Comparison of ENCODE assay signal across 22 cellular contexts in genomic region chr4:7049295-7049694, GRCh38. TPM values are rescaled to one million over a fixed set of nuclear protein-coding genes. Genes with fewer than 3 reads are reported as not detected.
DNase-seq lines count a peak whose midpoint lies in the region; ATAC-seq and TF ChIP-seq lines count a peak whose summit lies in the region.
"Had no signal": no experiment of that assay in that cellular context is flagged by ENCODE, and none has a peak within 500 bp of the region (broad histone marks: within the 10 kb centered on the region; RNA-seq: fewer than 3 reads in every experiment).

No MANE protein-coding gene starts in this region.

- no peaks in the 10 kb centered on the region for H3K9me3 ChIP-seq in BLaER1 treated with 17β-estradiol and CSF1 and Interleukin-3, amounts not matched to agents 10 nM and 100 nM (replicated peaks in 1 of 11)
- H3K9me3 ChIP-seq in osteoblast (ENCODE audit: low read depth, low read length), result no peaks in the 10 kb centered on the region
- H3K9me3 ChIP-seq: HAP-1 had no signal

- H3K27ac ChIP-seq in BLaER1 treated with 17β-estradiol and CSF1 and Interleukin-3, amounts not matched to agents 10 nM and 100 nM, result no peak overlapping the region
- H3K27ac ChIP-seq in VCaP, result peak overlapping the region; percentile 81
- no peak overlapping the region for H3K27ac ChIP-seq in osteoblast (ENCODE audit: low read depth, low read length)
- H3K27ac ChIP-seq: KMS-11 had no signal

- H3K27ac Mint-ChIP-seq in activated T-cell treated with anti-CD3 and anti-CD28 coated beads, Interleukin-2, amount 50 U/mL, for 24 hours, result peak overlapping the region; percentile 45
- H3K27ac Mint-ChIP-seq: HFFc6 had no signal

- H3K9me3 Mint-ChIP-seq in activated T-cell treated with anti-CD3 and anti-CD28 coated beads, Interleukin-2, amount 50 U/mL, for 24 hours, result no peaks in the 10 kb centered on the region
- H3K9me3 Mint-ChIP-seq: HFFc6 had no signal

- peak overlapping the region in 8 of 11 experiments; percentile 14 to 91 (median 34); a peak in 10 of 22 replicates for H3K4me2 ChIP-seq in BLaER1 treated with 17β-estradiol and CSF1 and Interleukin-3, amounts not matched to agents 10 nM and 100 nM
- no peak overlapping the region for H3K4me2 ChIP-seq in osteoblast (ENCODE audit: insufficient read depth, low read length)
- H3K4me2 ChIP-seq: KMS-11 had no signal

- H3K36me3 Mint-ChIP-seq in activated T-cell treated with anti-CD3 and anti-CD28 coated beads, Interleukin-2, amount 50 U/mL, for 24 hours (ENCODE audit: low read depth), result peaks cover 48% of the 10 kb centered on the region

- no peak overlapping the region for H2AFZ ChIP-seq in osteoblast (ENCODE audit: low read length)

- H3K4me1 Mint-ChIP-seq in activated T-cell treated with anti-CD3 and anti-CD28 coated beads, Interleukin-2, amount 50 U/mL, for 24 hours (ENCODE audit: low read depth), result peaks cover 74% of the 10 kb centered on the region

- H3K4me3 Mint-ChIP-seq in activated T-cell treated with anti-CD3 and anti-CD28 coated beads, Interleukin-2, amount 50 U/mL, for 24 hours, result no peak overlapping the region
- H3K4me3 Mint-ChIP-seq: HFFc6 had no signal

- no peak for DNase-seq in activated T-cell treated with anti-CD3 and anti-CD28 coated beads, Interleukin-2, amount 50 U/mL, for 24 hours
- DNase-seq in activated T-cell treated with anti-CD3 and anti-CD28 coated beads, Interleukin-2, amount 50 U/mL, for 48 hours, result no peak
- DNase-seq in osteoblast (ENCODE audit: insufficient read length, low spot score, missing footprints) (peak; percentile 73), NCI-H2171 (lab: John Stamatoyannopoulos, UW) (no peak)
- DNase-seq: CD4-positive, alpha-beta memory T cell; COR-L47; GOT3; HFFc6; IMR-90; NCI-H1048; NCI-H1417; NCI-H1694; NCI-H2029 treated with DMSO at 0.1 percent for 48 hours; NCI-H2227 treated with DMSO at 0.1 percent for 48 hours; NCI-H526 treated with DMSO at 0.1 percent for 48 hours; RPMI8226; SHP77 had no signal

- H3K27me3 Mint-ChIP-seq in activated T-cell treated with anti-CD3 and anti-CD28 coated beads, Interleukin-2, amount 50 U/mL, for 24 hours, result no peaks in the 10 kb centered on the region
- H3K27me3 Mint-ChIP-seq: CD4-positive, alpha-beta memory T cell had no signal

- H3K36me3 ChIP-seq in BLaER1 treated with 17β-estradiol and CSF1 and Interleukin-3, amounts not matched to agents 10 nM and 100 nM, result peaks cover 7 to 43% (median 28%) of the 10 kb centered on the region in 11 experiments
- peaks cover 3% of the 10 kb centered on the region for H3K36me3 ChIP-seq in osteoblast (ENCODE audit: insufficient read depth, low read length)

- peaks cover 63 to 100% (median 96%) of the 10 kb centered on the region in 10 experiments for H3K4me1 ChIP-seq in BLaER1 treated with 17β-estradiol and CSF1 and Interleukin-3, amounts not matched to agents 10 nM and 100 nM
- peaks cover 14% of the 10 kb centered on the region for H3K4me1 ChIP-seq in osteoblast (ENCODE audit: insufficient read depth, low read length)
- H3K4me1 ChIP-seq: HAP-1 had no signal

- H4K20me1 ChIP-seq in BLaER1 treated with 17β-estradiol and CSF1 and Interleukin-3, amounts not matched to agents 10 nM and 100 nM, result peaks cover 96 to 100% (median 100%) of the 10 kb centered on the region in 11 experiments
- peaks cover 69% of the 10 kb centered on the region for H4K20me1 ChIP-seq in osteoblast (ENCODE audit: insufficient read depth, low read length)

- no peak overlapping the region for H3K4me3 ChIP-seq in BLaER1 treated with 17β-estradiol and CSF1 and Interleukin-3, amounts not matched to agents 10 nM and 100 nM
- H3K4me3 ChIP-seq in osteoblast (ENCODE audit: insufficient read depth, low read length), result no peak overlapping the region
- H3K4me3 ChIP-seq: HAP-1 had no signal

- H3K79me2 ChIP-seq in osteoblast (ENCODE audit: insufficient read depth, low read length), result peaks cover 95% of the 10 kb centered on the region

- H3K27me3 ChIP-seq in BLaER1 treated with 17β-estradiol and CSF1 and Interleukin-3, amounts not matched to agents 10 nM and 100 nM, result peaks cover 0 to 3% (median 0%) of the 10 kb centered on the region in 11 experiments; a peak in 2 of 22 replicates
- H3K27me3 ChIP-seq in osteoblast (ENCODE audit: insufficient read depth, low read length), result no peaks in the 10 kb centered on the region

- TF ChIP-seq CTCF in VCaP (conservative IDR thresholded peaks at IDR 0.05), result no peak
- no peak for TF ChIP-seq CTCF in osteoblast (IDR thresholded peaks at IDR 0.05; ENCODE audit: extremely low read depth, low read depth, low read length)

- ATAC-seq in GM18909 (IDR thresholded peaks at IDR 0.05; ENCODE audit: poor library complexity, unreplicated experiment), result no peak

- peak overlapping the region in 1 of 11 experiments; percentile 7; a peak in 2 of 22 replicates for H3K9ac ChIP-seq in BLaER1 treated with 17β-estradiol and CSF1 and Interleukin-3, amounts not matched to agents 10 nM and 100 nM
- H3K9ac ChIP-seq: KMS-11 had no signal

RNA-seq across cellular contexts. Expression of gene TADA2B, which starts 6.1 kb away (rescaled TPM):
- total RNA-seq in osteoblast, result 12.7 and 13.0 TPM in 2 replicates

RNA-seq across cellular contexts. Expression of gene GRPEL1, which starts 18.6 kb away (rescaled TPM):
- 10.3 and 21.0 TPM in 2 replicates for total RNA-seq in osteoblast
